In genomic region chr16:69890114-69890890, GRCh38 we compare ENCODE assay signal across 9 cellular contexts.
DNase-seq lines count a peak whose midpoint lies in the region; ATAC-seq, FAIRE-seq and TF ChIP-seq lines count a peak whose summit lies in the region.
"Had no signal": no experiment of that assay in that cellular context is flagged by ENCODE, and none has a peak within 500 bp of the region (broad histone marks: within the 10 kb centered on the region; RNA-seq: fewer than 3 reads in every experiment).

No MANE protein-coding gene starts in this region.

- peak overlapping the region; percentile 44 for H4K5ac ChIP-seq in H1 (ENCODE audit: insufficient read length, low read depth, low read length)

- no peak overlapping the region for H3K23ac ChIP-seq in H1 (ENCODE audit: insufficient read length)

- no peaks in the 10 kb centered on the region for H3K9me3 ChIP-seq in breast epithelium
- no peaks in the 10 kb centered on the region for H3K9me3 ChIP-seq in H1 (ENCODE audit: insufficient read depth in 2 of 2, low read depth in 1 of 2, low read length in 1 of 2)
- no peaks in the 10 kb centered on the region for H3K9me3 ChIP-seq in thoracic aorta

- H3K23me2 ChIP-seq in H1 (ENCODE audit: low read depth, low read length), result 0 out of 2 replicates have a peak, but pooled peaks cover 2% of the 10 kb centered on the region

- H2AFZ ChIP-seq in H1 (ENCODE audit: low read length), result no peak overlapping the region; the same call in 1 of the 2 replicates

- H2AK5ac ChIP-seq in H1 (ENCODE audit: low read depth, low read length), result peak overlapping the region; percentile 75; the same call in 1 of the 2 replicates

- POLR2A ChIA-PET in MCF 10A (lab: Yijun Ruan, JAX), result no interaction called here
- POLR2A ChIA-PET in H1 (lab: Charles Lee; ENCODE audit: partially characterized antibody), result interaction anchor here (0.6 kb wide), 1 partner anchor 132 kb away, joined by 3 read pairs; no protein-coding TSS in a partner anchor

- TF ChIP-seq CTCF in breast epithelium (IDR thresholded peaks at IDR 0.05), result no peak
- no peak for TF ChIP-seq CTCF in MCF 10A (IDR thresholded peaks at IDR 0.05; ENCODE audit: unreplicated experiment)
- no peak for TF ChIP-seq CTCF in H1 (IDR thresholded peaks at IDR 0.05; ENCODE audit: control extremely low read depth in 1 of 3, insufficient read depth in 1 of 3, low read depth in 1 of 3, low read length in 3 of 3)
- TF ChIP-seq CTCF in lower leg skin (IDR thresholded peaks at IDR 0.05), result no peak
- TF ChIP-seq CTCF in thoracic aorta (IDR thresholded peaks at IDR 0.05), result no peak
- no peak for TF ChIP-seq CTCF in natural killer cell (IDR thresholded peaks at IDR 0.05)

- no peak overlapping the region for H2BK20ac ChIP-seq in H1 (ENCODE audit: low read length)

- peak overlapping the region; percentile 44 for H4K91ac ChIP-seq in H1 (replicated peaks; ENCODE audit: insufficient read length, low read length)

- H2BK5ac ChIP-seq in H1 (ENCODE audit: low read depth, low read length), result peak overlapping the region; percentile 61; the same call in 1 of the 2 replicates

- H3K4ac ChIP-seq in H1 (replicated peaks; ENCODE audit: insufficient read length, low read depth, low read length), result no peak overlapping the region

- H3K36me3 Mint-ChIP-seq in MCF 10A (ENCODE audit: insufficient read depth, unreplicated experiment) (peaks cover 19% of the 10 kb centered on the region), natural killer cell (no peaks in the 10 kb centered on the region)

- peak overlapping the region; percentile 86; the same call in 1 of the 2 replicates for H4K8ac ChIP-seq in H1 (ENCODE audit: extremely low read depth, insufficient read depth, low read length)

- H3K4me3 ChIP-seq in breast epithelium, result no peak overlapping the region
- no peak overlapping the region for H3K4me3 ChIP-seq in H1 (ENCODE audit: extremely low read depth in 1 of 4, insufficient read depth in 2 of 4, low read depth in 3 of 4, low read length in 4 of 4)
- no peak overlapping the region for H3K4me3 ChIP-seq in lower leg skin (ENCODE audit: low read depth, poor library complexity, severe bottlenecking)
- H3K4me3 ChIP-seq in thoracic aorta, result peak overlapping the region; percentile 5

- H3K4me2 ChIP-seq in H1 (ENCODE audit: insufficient read depth in 1 of 2, low read depth in 2 of 2, low read length in 2 of 2), result no peak overlapping the region

- no peak for TF ChIP-seq POLR2A in breast epithelium (IDR thresholded peaks at IDR 0.05)
- TF ChIP-seq POLR2A in H1 (IDR thresholded peaks at IDR 0.05; ENCODE audit: control extremely low read depth in 1 of 2, low read depth in 2 of 2, low read length in 2 of 2), result no peak
- TF ChIP-seq POLR2A in lower leg skin (IDR thresholded peaks at IDR 0.05), result no peak

- H3K4me1 ChIP-seq in breast epithelium, result no peaks in the 10 kb centered on the region
- H3K4me1 ChIP-seq in H1 (replicated peaks in 1 of 4; ENCODE audit: control insufficient read depth in 3 of 4, insufficient read depth in 4 of 4, low read length in 3 of 4), result peaks cover 0 to 3% (median 0%) of the 10 kb centered on the region in 4 experiments; a peak in 1 of 7 replicates
- peaks cover 14 to 18% of the 10 kb centered on the region in 2 donors for H3K4me1 ChIP-seq in thoracic aorta (ENCODE audit: control insufficient read depth in 1 of 2, low read depth in 2 of 2)

- DNase-seq in breast epithelium (ENCODE audit: low spot score in 2 of 2), result peak in 1 of 2 donors; percentile 76
- DNase-seq in MCF 10A (ENCODE audit: unreplicated experiment), result no peak
- DNase-seq in H1 (ENCODE audit: low read depth in 1 of 2, low spot score in 2 of 2), result no peak
- DNase-seq in lower leg skin (ENCODE audit: low spot score in 2 of 2), result peak; percentile 76 to 89
- peak; percentile 36 for DNase-seq in thoracic aorta (ENCODE audit: low spot score)
- no peak for DNase-seq in natural killer cell
- no peak for DNase-seq in NOMO-1 treated with dmso at 0.1 percent for 144 hours (lab: John Stamatoyannopoulos, UW; ENCODE audit: unreplicated experiment)

- H3K4me1 Mint-ChIP-seq in MCF 10A (ENCODE audit: insufficient read depth, unreplicated experiment), result no peaks in the 10 kb centered on the region
- H3K4me1 Mint-ChIP-seq in natural killer cell, result peaks cover 13 to 17% of the 10 kb centered on the region in 2 donors
- H3K4me1 Mint-ChIP-seq: B cell had no signal

- no peak overlapping the region for H2BK15ac ChIP-seq in H1 (ENCODE audit: low read length)

- H4K20me1 ChIP-seq in H1 (replicated peaks in 1 of 2; ENCODE audit: control insufficient read depth in 1 of 2, insufficient read depth in 2 of 2, low read length in 2 of 2), result no peaks in the 10 kb centered on the region

- 0 out of 7 replicates have a peak overlapping the region, but pooled peaks of 1 of the 4 experiments have one; percentile 32 for H3K9ac ChIP-seq in H1 (replicated peaks in 1 of 4; ENCODE audit: extremely low read depth in 1 of 4, low read depth in 3 of 4, low read length in 3 of 4)

- peak overlapping the region; percentile 62; the same call in 1 of the 2 replicates for H2BK12ac ChIP-seq in H1 (ENCODE audit: low read depth, low read length)

- H3K56ac ChIP-seq in H1 (replicated peaks; ENCODE audit: insufficient read length, low read depth, low read length), result no peak overlapping the region

- no peaks in the 10 kb centered on the region for H3K27me3 Mint-ChIP-seq in MCF 10A (ENCODE audit: insufficient read depth, unreplicated experiment)
- H3K27me3 Mint-ChIP-seq in natural killer cell (ENCODE audit: low read depth in 2 of 2), result no peaks in the 10 kb centered on the region
- H3K27me3 Mint-ChIP-seq: B cell had no signal

- H3K79me1 ChIP-seq in H1 (ENCODE audit: low read depth, low read length), result no peaks in the 10 kb centered on the region

- WGBS in H1 (ENCODE audit: extremely low coverage in 1 of 2, insufficient coverage in 1 of 2, insufficient read length in 1 of 2, insufficient replicate concordance in 2 of 2, low coverage in 1 of 2, low lambda C conversion rate in 2 of 2, missing lambda C conversion rate in 1 of 2), 2 experiments, result 86% methylated on average over 17 of the region's 17 CpGs; no CpG with 5 or more reads in 1 of the 2 experiments
- WGBS in lower leg skin, 2 donors, result 59 to 65% methylated on average over 17 of the region's 17 CpGs

- BruUV-seq in MCF 10A (replicated peaks; lab: Mats Ljungman, UMichigan), result no TSS peak

- ATAC-seq in thoracic aorta (ENCODE audit: insufficient number of reproducible peaks, low FRiP score, low read depth) (peak; percentile 93), natural killer cell (no peak), GM19463 (IDR thresholded peaks at IDR 0.05; ENCODE audit: unreplicated experiment) (no peak)

- intact Hi-C loops in breast epithelium (cut with DNase I; ENCODE audit: low total_unique reads) (no loop called here), MCF 10A (cut with micrococcal nuclease) (no loop called here), lower leg skin (cut with DNase I; ENCODE audit: low total_unique reads) (no loop called here), natural killer cell (cut with micrococcal nuclease) (no loop called here)

- H3K27me3 ChIP-seq in breast epithelium (no peaks in the 10 kb centered on the region), H1 (replicated peaks in 1 of 4; ENCODE audit: control insufficient read depth in 3 of 4, extremely low read depth in 1 of 4, insufficient read depth in 3 of 4, low read length in 3 of 4) (no peaks in the 10 kb centered on the region), thoracic aorta (replicated peaks; ENCODE audit: insufficient read depth) (no peaks in the 10 kb centered on the region)

- no peak overlapping the region for H3K14ac ChIP-seq in H1 (ENCODE audit: insufficient read length)

- TF ChIP-seq EP300 in H1 (IDR thresholded peaks at IDR 0.05; ENCODE audit: borderline replicate concordance in 1 of 2, low read depth in 2 of 2, low read length in 2 of 2), result no peak

- H3K9me3 Mint-ChIP-seq in MCF 10A (ENCODE audit: unreplicated experiment), result no peaks in the 10 kb centered on the region
- H3K9me3 Mint-ChIP-seq in natural killer cell, result no peaks in the 10 kb centered on the region

- CTCF ChIA-PET in MCF 10A (lab: Yijun Ruan, JAX), result interaction anchor here (1.0 kb wide), 1 partner anchor 40 kb away, joined by 3 read pairs; no protein-coding TSS in a partner anchor
- CTCF ChIA-PET in H1 (lab: Charles Lee; ENCODE audit: partially characterized antibody), result interaction anchor here (0.9 to 2.6 kb wide), 3 partner anchors 31 to 94 kb away, joined by 3 to 7 read pairs (median 4); no protein-coding TSS in a partner anchor

- H3K18ac ChIP-seq in H1 (ENCODE audit: extremely low read depth, low read length), result peak overlapping the region; percentile 4; the same call in 1 of the 2 replicates

- H3K79me2 ChIP-seq in H1 (ENCODE audit: control insufficient read depth in 1 of 2, insufficient read depth in 2 of 2, low read length in 2 of 2), result no peaks in the 10 kb centered on the region

- FAIRE-seq in H1 (lab: Jason Lieb, UNC), result no peak

- no peak for TF ChIP-seq RAD21 in H1 (IDR thresholded peaks at IDR 0.05 in 1 of 2, conservative IDR thresholded peaks at IDR 0.05 in 1 of 2; ENCODE audit: low read depth in 2 of 2, low read length in 2 of 2)

- H3K4me3 Mint-ChIP-seq in MCF 10A (ENCODE audit: unreplicated experiment) (no peak overlapping the region), natural killer cell (no peak overlapping the region)
- H3K4me3 Mint-ChIP-seq: B cell had no signal

- no peak overlapping the region for H2BK120ac ChIP-seq in H1 (replicated peaks; ENCODE audit: low read depth, low read length)

- H3K27ac ChIP-seq in breast epithelium, result peak overlapping the region; percentile 85 to 89
- H3K27ac ChIP-seq in H1 (ENCODE audit: low read depth, low read length), result peak overlapping the region; percentile 27
- H3K27ac ChIP-seq in thoracic aorta, result peak overlapping the region; percentile 80 to 85

- H3K27ac Mint-ChIP-seq in MCF 10A (ENCODE audit: low read depth, unreplicated experiment) (no peak overlapping the region), natural killer cell (peak overlapping the region in 1 of 2 donors; percentile 11)
- H3K27ac Mint-ChIP-seq: B cell had no signal

- H3K36me3 ChIP-seq in breast epithelium (no peaks in the 10 kb centered on the region), H1 (ENCODE audit: control insufficient read depth in 2 of 4, insufficient read depth in 4 of 4, low read length in 3 of 4) (peaks cover 0 to 10% (median 0%) of the 10 kb centered on the region in 4 experiments; a peak in 3 of 8 replicates), thoracic aorta (peaks cover 4% of the 10 kb centered on the region)

TF ChIP-seq in H1, 55 proteins besides CTCF, POLR2A, EP300 and RAD21:
- TF ChIP-seq YY1 (IDR thresholded peaks at IDR 0.05; ENCODE audit: low read depth, low read length) (peak; percentile 89), TBP (IDR thresholded peaks at IDR 0.05; ENCODE audit: low read depth, low read length) (peak; percentile 15; the same call in 1 of the 2 replicates), SP4 (IDR thresholded peaks at IDR 0.05; ENCODE audit: low read length) (no peak)

Comparison
In these comparisons a context has a peak if more than half of its experiments do, and no peak if none do; other contexts are left out.
1. DNase-seq: peak in lower leg skin (2 of 2) and thoracic aorta (single experiment); none in MCF 10A (single experiment), H1 (0 of 2), natural killer cell (single experiment) and NOMO-1 treated with dmso at 0.1 percent for 144 hours (single experiment).
2. H3K27ac ChIP-seq: peak in every context shown above with its lines; median percentile 87 in breast epithelium; 82 in thoracic aorta; 27 in H1.